16 cellular contexts compared by ENCODE assay signal in the genomic region with DNA sequence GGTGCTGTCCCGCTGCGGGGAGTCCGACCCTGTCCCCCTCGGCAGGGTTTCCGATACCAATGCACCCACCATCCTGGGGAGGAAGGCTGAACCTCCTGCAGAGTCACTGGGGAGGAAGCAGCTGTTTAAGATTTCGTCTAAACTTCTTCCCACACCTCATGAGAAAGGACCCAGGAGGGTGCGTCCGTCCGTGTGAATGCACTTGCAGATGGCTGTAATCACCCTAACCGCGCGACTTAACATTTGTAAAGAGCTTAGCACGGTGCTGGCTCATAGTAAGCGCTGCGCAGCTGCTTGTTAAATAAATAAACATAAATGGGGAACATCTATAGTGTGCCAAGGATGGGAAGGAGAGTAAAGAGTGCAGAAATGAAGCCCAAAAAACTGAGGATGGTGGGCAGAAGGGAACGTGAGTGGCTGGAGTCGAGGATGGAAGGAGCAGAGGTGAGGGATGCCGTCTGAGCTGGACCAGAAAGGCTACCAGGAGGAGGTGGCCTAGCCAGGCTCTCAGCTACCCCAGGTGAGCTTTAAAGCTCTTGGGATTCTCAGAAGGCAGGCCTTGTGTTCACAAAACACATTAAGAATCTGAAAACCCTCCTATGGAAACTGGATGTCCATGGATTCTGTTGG. TPM values are rescaled to one million over a fixed set of nuclear protein-coding genes. Genes with fewer than 3 reads are reported as not detected.
A peak's percentile ranks its signal among the peaks of the same experiment; 100 is the strongest.
DNase-seq lines count a peak whose midpoint lies in the region; ATAC-seq and TF ChIP-seq lines count a peak whose summit lies in the region.
"Had no signal": no experiment of that assay in that cellular context is flagged by ENCODE, and none has a peak within 500 bp of the region (broad histone marks: within the 10 kb centered on the region; RNA-seq: fewer than 3 reads in every experiment).

No MANE protein-coding gene starts in this region.

- H3K9me3 Mint-ChIP-seq in natural killer cell treated with Interleukin-12 subunit alpha and Interleukin-12 subunit beta and Interleukin-15 and Interleukin-18, amount 100 ng/mL, for 72 hours: no peaks in the 10 kb centered on the region
- no peaks in the 10 kb centered on the region for H3K9me3 Mint-ChIP-seq in natural killer cell
- H3K9me3 Mint-ChIP-seq in activated CD8-positive, alpha-beta T cell treated with anti-CD3 and anti-CD28 coated beads for 36 hours: no peaks in the 10 kb centered on the region
- H3K9me3 Mint-ChIP-seq: activated B cell treated with CpG ODN at 0.5 μM for 24 hours, neural crest cell had no signal

- no peaks in the 10 kb centered on the region for H3K36me3 ChIP-seq in SJSA1

- ATAC-seq in natural killer cell treated with Interleukin-12 subunit alpha and Interleukin-12 subunit beta and Interleukin-15 and Interleukin-18, amount 100 ng/mL, for 72 hours: no peak
- ATAC-seq in natural killer cell: no peak
- no peak for ATAC-seq in HG03108 (IDR thresholded peaks at IDR 0.05; ENCODE audit: unreplicated experiment)
- no peak for ATAC-seq in activated CD8-positive, alpha-beta T cell treated with anti-CD3 and anti-CD28 coated beads for 36 hours
- ATAC-seq in GM19397 (IDR thresholded peaks at IDR 0.05; ENCODE audit: unreplicated experiment): no peak

- H3K4me1 Mint-ChIP-seq in natural killer cell treated with Interleukin-12 subunit alpha and Interleukin-12 subunit beta and Interleukin-15 and Interleukin-18, amount 100 ng/mL, for 72 hours (ENCODE audit: low read depth in 2 of 2): peaks cover 0 to 3% of the 10 kb centered on the region in 2 donors
- H3K4me1 Mint-ChIP-seq in natural killer cell: no peaks in the 10 kb centered on the region
- H3K4me1 Mint-ChIP-seq in activated CD8-positive, alpha-beta T cell treated with anti-CD3 and anti-CD28 coated beads for 36 hours (ENCODE audit: low read depth): peaks cover 7% of the 10 kb centered on the region
- H3K4me1 Mint-ChIP-seq: activated B cell treated with CpG ODN at 0.5 μM for 24 hours had no signal

- POLR2A ChIA-PET in activated CD8-positive, alpha-beta T cell treated with anti-CD3 and anti-CD28 coated beads for 36 hours (lab: Charles Lee): no interaction called here

- DNase-seq in natural killer cell treated with Interleukin-12 subunit alpha and Interleukin-12 subunit beta and Interleukin-15 and Interleukin-18, amount 100 ng/mL, for 72 hours (ENCODE audit: low spot score): peak; percentile 45
- DNase-seq in natural killer cell (no peak), SJSA1 (ENCODE audit: low read depth in 1 of 2, low spot score in 2 of 2) (peak; percentile 43 to 54), islet precursor cell (peak; percentile 39), AML-193 (lab: John Stamatoyannopoulos, UW) (no peak)
- DNase-seq in activated CD8-positive, alpha-beta T cell treated with anti-CD3 and anti-CD28 coated beads for 36 hours: no peak
- DNase-seq: activated B cell treated with CpG ODN at 0.5 μM for 24 hours; anterior cingulate cortex; HCEC 1CT; NCI-H2029 treated with DMSO at 0.1 percent for 48 hours; retina; stimulated activated CD4-positive, alpha-beta T cell treated with anti-CD3 and anti-CD28 coated beads, Interleukin-1b, Interleukin-23, amount 100 ng/mL, for 48 hours had no signal

- peaks cover 51% of the 10 kb centered on the region for H3K27me3 ChIP-seq in SJSA1 (replicated peaks)

- H3K4me3 ChIP-seq in SJSA1: no peak overlapping the region

- H3K36me3 Mint-ChIP-seq in natural killer cell treated with Interleukin-12 subunit alpha and Interleukin-12 subunit beta and Interleukin-15 and Interleukin-18, amount 100 ng/mL, for 72 hours: no peaks in the 10 kb centered on the region
- no peaks in the 10 kb centered on the region for H3K36me3 Mint-ChIP-seq in natural killer cell
- H3K36me3 Mint-ChIP-seq in activated CD8-positive, alpha-beta T cell treated with anti-CD3 and anti-CD28 coated beads for 36 hours (ENCODE audit: low read depth): no peaks in the 10 kb centered on the region

- H3K4me3 Mint-ChIP-seq in natural killer cell treated with Interleukin-12 subunit alpha and Interleukin-12 subunit beta and Interleukin-15 and Interleukin-18, amount 100 ng/mL, for 72 hours: no peak overlapping the region
- H3K4me3 Mint-ChIP-seq in natural killer cell: no peak overlapping the region
- H3K4me3 Mint-ChIP-seq in activated CD8-positive, alpha-beta T cell treated with anti-CD3 and anti-CD28 coated beads for 36 hours: no peak overlapping the region
- H3K4me3 Mint-ChIP-seq: activated B cell treated with CpG ODN at 0.5 μM for 24 hours, neural crest cell had no signal

- H3K27ac ChIP-seq in SJSA1: no peak overlapping the region

- peaks cover 47 to 61% of the 10 kb centered on the region in 2 donors for H3K27me3 Mint-ChIP-seq in natural killer cell treated with Interleukin-12 subunit alpha and Interleukin-12 subunit beta and Interleukin-15 and Interleukin-18, amount 100 ng/mL, for 72 hours
- H3K27me3 Mint-ChIP-seq in natural killer cell (ENCODE audit: low read depth in 2 of 2): peaks cover 41 to 82% of the 10 kb centered on the region in 2 donors
- H3K27me3 Mint-ChIP-seq in activated CD8-positive, alpha-beta T cell treated with anti-CD3 and anti-CD28 coated beads for 36 hours: peaks cover 51% of the 10 kb centered on the region

- H3K4me1 ChIP-seq in SJSA1 (replicated peaks): peaks cover 24% of the 10 kb centered on the region

- TF ChIP-seq CTCF in natural killer cell (IDR thresholded peaks at IDR 0.05): no peak
- TF ChIP-seq CTCF in activated CD8-positive, alpha-beta T cell treated with anti-CD3 and anti-CD28 coated beads for 36 hours (IDR thresholded peaks at IDR 0.05): no peak

- no peak overlapping the region for H3K27ac Mint-ChIP-seq in natural killer cell treated with Interleukin-12 subunit alpha and Interleukin-12 subunit beta and Interleukin-15 and Interleukin-18, amount 100 ng/mL, for 72 hours
- no peak overlapping the region for H3K27ac Mint-ChIP-seq in natural killer cell
- no peak overlapping the region for H3K27ac Mint-ChIP-seq in activated CD8-positive, alpha-beta T cell treated with anti-CD3 and anti-CD28 coated beads for 36 hours
- H3K27ac Mint-ChIP-seq: activated B cell treated with CpG ODN at 0.5 μM for 24 hours had no signal

- intact Hi-C loops in natural killer cell (cut with micrococcal nuclease): no loop called here
- intact Hi-C loops in activated CD8-positive, alpha-beta T cell treated with anti-CD3 and anti-CD28 coated beads for 36 hours (cut with micrococcal nuclease): no loop called here

- no peaks in the 10 kb centered on the region for H3K9me3 ChIP-seq in SJSA1 (replicated peaks)

- CTCF ChIA-PET in activated CD8-positive, alpha-beta T cell treated with anti-CD3 and anti-CD28 coated beads for 36 hours (lab: Charles Lee): no interaction called here

RNA-seq across cellular contexts. Expression of a gene that starts 4.8 kb away (rescaled TPM):
- total RNA-seq in natural killer cell treated with Interleukin-12 subunit alpha and Interleukin-12 subunit beta and Interleukin-15 and Interleukin-18, amount 100 ng/mL, for 72 hours: not detected
- not detected for total RNA-seq in natural killer cell
- 0.72 and 1.4 TPM in 2 replicates for total RNA-seq in SJSA1 (2014; rRNA removed; shearing (Covaris generic))
- not detected for total RNA-seq in activated CD8-positive, alpha-beta T cell treated with anti-CD3 and anti-CD28 coated beads for 36 hours
- total RNA-seq: activated B cell treated with CpG ODN at 0.5 μM for 24 hours; neural crest cell; T-helper 1 cell treated with Interleukin-12 subunit alpha and Interleukin-12 subunit beta and Interleukin-4 antibody, amounts not matched to agents 30 ng/mL and 1 ng/mL, for 36 hours had no signal

Comparison
In these comparisons a context has a peak if more than half of its experiments do, and no peak if none do; other contexts are left out.
1. DNase-seq: peak in natural killer cell treated with Interleukin-12 subunit alpha and Interleukin-12 subunit beta and Interleukin-15 and Interleukin-18, amount 100 ng/mL, for 72 hours (single experiment), SJSA1 (2 of 2) and islet precursor cell (single experiment); none in natural killer cell (single experiment), activated CD8-positive, alpha-beta T cell treated with anti-CD3 and anti-CD28 coated beads for 36 hours (single experiment) and AML-193 (0 of 2).